8 cellular contexts compared by ENCODE assay signal in the genomic region with DNA sequence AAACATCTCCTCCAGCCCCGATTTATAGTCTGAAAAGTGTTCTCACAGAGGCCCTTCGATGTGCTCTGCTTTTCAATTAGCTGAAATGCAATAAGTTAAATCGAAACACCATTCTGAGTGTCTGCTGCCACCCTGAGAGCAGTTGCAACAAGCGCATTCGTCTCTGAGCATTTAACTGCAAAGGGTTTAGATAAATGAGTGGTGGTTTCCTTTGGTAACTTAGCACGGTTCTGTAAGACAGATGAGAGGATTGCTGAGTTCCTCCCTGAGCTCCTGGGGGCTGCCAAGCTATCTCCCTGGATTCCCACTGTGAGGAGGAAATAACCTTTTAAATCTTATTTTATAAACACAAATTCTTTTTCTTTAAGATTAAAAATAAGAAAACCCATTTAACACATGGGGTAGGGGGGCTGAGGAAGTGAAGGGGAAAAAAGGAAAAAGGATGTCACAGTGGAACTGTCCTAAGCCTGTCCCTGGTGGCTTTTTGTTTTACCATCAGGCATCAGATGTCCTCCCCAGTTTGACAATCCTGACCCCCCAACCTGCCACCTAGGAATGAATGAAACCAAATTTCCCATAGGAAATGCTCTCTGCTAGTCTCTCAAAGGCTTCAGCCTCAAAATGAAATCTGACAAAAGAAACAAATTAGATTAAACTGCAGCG. TPM values are rescaled to one million over a fixed set of nuclear protein-coding genes. Genes with fewer than 3 reads are reported as not detected.
A peak's percentile ranks its signal among the peaks of the same experiment; 100 is the strongest.
DNase-seq lines count a peak whose midpoint lies in the region; ATAC-seq and TF ChIP-seq lines count a peak whose summit lies in the region.

No MANE protein-coding gene starts in this region.

- H3K27me3 Mint-ChIP-seq in Calu3 (ENCODE audit: unreplicated experiment) (no peaks in the 10 kb centered on the region), T-helper 17 cell (peaks cover 5% of the 10 kb centered on the region)

- H3K4me3 Mint-ChIP-seq in Calu3 (ENCODE audit: low read depth, unreplicated experiment) (no peak overlapping the region), T-helper 17 cell (peak overlapping the region; percentile 28)

- ATAC-seq in GM21786 (IDR thresholded peaks at IDR 0.05; ENCODE audit: unreplicated experiment) (peak; percentile 70), T-helper 17 cell (peak; percentile 52), HG03378 (IDR thresholded peaks at IDR 0.05; ENCODE audit: unreplicated experiment) (no peak)

- peak; percentile 94 to 95 for TF ChIP-seq RAD21 in liver (IDR thresholded peaks at IDR 0.05)

- H3K27me3 ChIP-seq in liver (ENCODE audit: control insufficient read depth in 4 of 4, insufficient read depth in 4 of 4, low read length in 3 of 4) = no peaks in the 10 kb centered on the region

- H3K27ac Mint-ChIP-seq in Calu3 (ENCODE audit: unreplicated experiment) (no peak overlapping the region), T-helper 17 cell (peak overlapping the region; percentile 6)

- 18% methylated on average over 7 of the region's 7 CpGs for WGBS in liver

- H3K9me3 ChIP-seq in T-helper 17 cell (ENCODE audit: control insufficient read depth, low read length, poor library complexity, severe bottlenecking) (no peaks in the 10 kb centered on the region), liver (ENCODE audit: control insufficient read depth in 4 of 4, low read length in 3 of 4) (no peaks in the 10 kb centered on the region)

- H3K9ac ChIP-seq in liver (ENCODE audit: low read depth in 1 of 2, low read length in 2 of 2) = peak overlapping the region in 1 of 2 donors; percentile 4

- H3K27ac ChIP-seq in liver (ENCODE audit: low read depth in 1 of 2, low read length in 2 of 2) = no peak overlapping the region

- TF ChIP-seq CTCF in Calu3 (IDR thresholded peaks at IDR 0.05; ENCODE audit: unreplicated experiment) (peak; percentile 20), liver (IDR thresholded peaks at IDR 0.05; ENCODE audit: low read depth, low read length, missing input control) (peak; percentile 61)

- peaks cover 0 to 8% (median 5%) of the 10 kb centered on the region in 4 donors for H3K4me1 ChIP-seq in liver (ENCODE audit: control insufficient read depth in 4 of 4, insufficient read depth in 4 of 4, low read length in 3 of 4)

- intact Hi-C loops in Calu3 (cut with micrococcal nuclease; ENCODE audit: unreplicated experiment) = loop anchor here (10.0 kb wide), 1 partner anchor 409 kb away; no protein-coding TSS in a partner anchor

- no peaks in the 10 kb centered on the region for H3K36me3 Mint-ChIP-seq in Calu3 (ENCODE audit: insufficient read depth, unreplicated experiment)
- H3K36me3 Mint-ChIP-seq in T-helper 17 cell (ENCODE audit: low read depth) = no peaks in the 10 kb centered on the region

- BruUV-seq in Calu3 (replicated peaks; lab: Mats Ljungman, UMichigan) = no TSS peak

- no peak overlapping the region for H3K4me3 ChIP-seq in liver (ENCODE audit: low read depth in 1 of 3, low read length in 3 of 3)

- no peaks in the 10 kb centered on the region for H3K36me3 ChIP-seq in liver (ENCODE audit: control insufficient read depth in 4 of 4, insufficient read depth in 3 of 4, low read depth in 1 of 4, low read length in 3 of 4)

- CTCF ChIA-PET in Calu3 (lab: Charles Lee) = interaction anchor here (1.2 to 2.2 kb wide), 4 partner anchors 350 to 673 kb away, joined by 3 to 7 read pairs (median 4); no protein-coding TSS in a partner anchor

- DNase-seq in Calu3 = no peak
- DNase-seq in NCI-H1417 treated with DMSO at 0.1 percent for 48 hours (lab: John Stamatoyannopoulos, UW) = peak; percentile 29
- DNase-seq in T-helper 17 cell = no peak
- peak; percentile 82 for DNase-seq in dedifferentiated amniotic fluid mesenchymal stem cell (ENCODE audit: extremely low spot score)
- DNase-seq in stimulated activated CD8-positive, alpha-beta memory T cell treated with anti-CD3 and anti-CD28 coated beads, Interleukin-4, amount 100 ng/mL, for 48 hours = peak; percentile 55

- H3K9me3 Mint-ChIP-seq in Calu3 (ENCODE audit: low read depth, unreplicated experiment) = no peaks in the 10 kb centered on the region

- H3K4me1 Mint-ChIP-seq in Calu3 (ENCODE audit: low read depth, unreplicated experiment) (peaks cover 14% of the 10 kb centered on the region), T-helper 17 cell (peaks cover 6% of the 10 kb centered on the region)

TF ChIP-seq in liver, 16 proteins besides CTCF, POLR2A, EP300 and RAD21:
- TF ChIP-seq EGR1 (IDR thresholded peaks at IDR 0.05; ENCODE audit: low read depth in 2 of 2) (no peak), YY1 (IDR thresholded peaks at IDR 0.05) (no peak), NR2F2 (IDR thresholded peaks at IDR 0.05) (no peak), ATF3 (IDR thresholded peaks at IDR 0.05) (no peak), GABPA (IDR thresholded peaks at IDR 0.05 in 1 of 2, conservative IDR thresholded peaks at IDR 0.05 in 1 of 2) (no peak), HNF4G (IDR thresholded peaks at IDR 0.05) (no peak), ZBTB33 (IDR thresholded peaks at IDR 0.05) (no peak), SP1 (IDR thresholded peaks at IDR 0.05) (no peak), JUND (IDR thresholded peaks at IDR 0.05) (no peak), TAF1 (conservative IDR thresholded peaks at IDR 0.05) (no peak), HNF4A (conservative IDR thresholded peaks at IDR 0.05) (no peak), MAX (IDR thresholded peaks at IDR 0.05) (no peak), RXRA (IDR thresholded peaks at IDR 0.05) (no peak), FOXA2 (IDR thresholded peaks at IDR 0.05) (no peak), FOXA1 (IDR thresholded peaks at IDR 0.05) (no peak)
- TF ChIP-seq, protein P1, sequence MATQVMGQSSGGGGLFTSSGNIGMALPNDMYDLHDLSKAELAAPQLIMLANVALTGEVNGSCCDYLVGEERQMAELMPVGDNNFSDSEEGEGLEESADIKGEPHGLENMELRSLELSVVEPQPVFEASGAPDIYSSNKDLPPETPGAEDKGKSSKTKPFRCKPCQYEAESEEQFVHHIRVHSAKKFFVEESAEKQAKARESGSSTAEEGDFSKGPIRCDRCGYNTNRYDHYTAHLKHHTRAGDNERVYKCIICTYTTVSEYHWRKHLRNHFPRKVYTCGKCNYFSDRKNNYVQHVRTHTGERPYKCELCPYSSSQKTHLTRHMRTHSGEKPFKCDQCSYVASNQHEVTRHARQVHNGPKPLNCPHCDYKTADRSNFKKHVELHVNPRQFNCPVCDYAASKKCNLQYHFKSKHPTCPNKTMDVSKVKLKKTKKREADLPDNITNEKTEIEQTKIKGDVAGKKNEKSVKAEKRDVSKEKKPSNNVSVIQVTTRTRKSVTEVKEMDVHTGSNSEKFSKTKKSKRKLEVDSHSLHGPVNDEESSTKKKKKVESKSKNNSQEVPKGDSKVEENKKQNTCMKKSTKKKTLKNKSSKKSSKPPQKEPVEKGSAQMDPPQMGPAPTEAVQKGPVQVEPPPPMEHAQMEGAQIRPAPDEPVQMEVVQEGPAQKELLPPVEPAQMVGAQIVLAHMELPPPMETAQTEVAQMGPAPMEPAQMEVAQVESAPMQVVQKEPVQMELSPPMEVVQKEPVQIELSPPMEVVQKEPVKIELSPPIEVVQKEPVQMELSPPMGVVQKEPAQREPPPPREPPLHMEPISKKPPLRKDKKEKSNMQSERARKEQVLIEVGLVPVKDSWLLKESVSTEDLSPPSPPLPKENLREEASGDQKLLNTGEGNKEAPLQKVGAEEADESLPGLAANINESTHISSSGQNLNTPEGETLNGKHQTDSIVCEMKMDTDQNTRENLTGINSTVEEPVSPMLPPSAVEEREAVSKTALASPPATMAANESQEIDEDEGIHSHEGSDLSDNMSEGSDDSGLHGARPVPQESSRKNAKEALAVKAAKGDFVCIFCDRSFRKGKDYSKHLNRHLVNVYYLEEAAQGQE (IDR thresholded peaks at IDR 0.05) = no peak
TF ChIP-seq in liver: peak in this region for 0.

RNA-seq across cellular contexts. Expression of gene CREB1, which starts 56.4 kb away (rescaled TPM):
- 81.4 and 81.6 TPM in 2 replicates for total RNA-seq in Calu3 (2022)
- total RNA-seq in T-helper 17 cell = 10 to 100 TPM; 73.7 to 89.3 TPM
- total RNA-seq in liver = 10 to 100 TPM; 18.8 to 24.4 TPM
- 10 to 100 TPM in 1 of 2 donors, 1 to 10 TPM in 1; 4.4 to 10.2 TPM for polyA plus RNA-seq in liver

Comparison
In these comparisons a context has a peak if more than half of its experiments do, and no peak if none do; other contexts are left out.
1. DNase-seq: peak in NCI-H1417 treated with DMSO at 0.1 percent for 48 hours (single experiment), dedifferentiated amniotic fluid mesenchymal stem cell (single experiment) and stimulated activated CD8-positive, alpha-beta memory T cell treated with anti-CD3 and anti-CD28 coated beads, Interleukin-4, amount 100 ng/mL, for 48 hours (single experiment); none in Calu3 (single experiment) and T-helper 17 cell (0 of 3).